1 cellular context compared by ENCODE assay signal in the genomic region with DNA sequence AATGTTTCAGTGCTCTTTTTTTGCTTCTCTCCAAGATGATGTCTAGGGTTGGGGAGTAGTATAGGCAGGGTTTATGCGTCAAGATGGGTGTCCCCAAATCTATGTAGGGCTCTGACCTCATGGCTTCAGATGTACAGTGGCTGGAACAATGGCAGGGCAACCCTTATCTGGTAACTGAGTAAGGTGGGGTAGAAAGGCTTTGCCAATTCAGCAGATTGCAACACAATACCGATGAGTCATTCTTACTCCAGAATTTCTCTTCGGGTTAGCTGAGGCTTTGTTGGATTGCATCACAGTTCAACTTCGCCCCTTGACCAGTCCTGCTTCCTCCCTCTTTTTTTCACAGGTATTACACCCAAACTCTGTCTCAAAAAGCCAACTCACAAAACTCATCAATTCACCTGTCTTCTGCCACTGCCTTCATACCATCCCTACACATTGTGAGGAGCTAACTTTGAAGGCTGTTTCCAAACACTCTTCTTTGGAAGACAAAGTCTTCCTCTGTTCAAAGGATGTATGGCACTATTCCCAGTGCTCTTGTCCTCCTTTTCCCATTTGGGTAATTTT.
TF ChIP-seq lines count a peak whose summit lies in the region.

No MANE protein-coding gene starts in this region.

TF ChIP-seq in K562, 482 proteins besides CTCF, POLR2A, EP300 and RAD21 (continued from another document and continues in another):
- TF ChIP-seq, protein P1, sequence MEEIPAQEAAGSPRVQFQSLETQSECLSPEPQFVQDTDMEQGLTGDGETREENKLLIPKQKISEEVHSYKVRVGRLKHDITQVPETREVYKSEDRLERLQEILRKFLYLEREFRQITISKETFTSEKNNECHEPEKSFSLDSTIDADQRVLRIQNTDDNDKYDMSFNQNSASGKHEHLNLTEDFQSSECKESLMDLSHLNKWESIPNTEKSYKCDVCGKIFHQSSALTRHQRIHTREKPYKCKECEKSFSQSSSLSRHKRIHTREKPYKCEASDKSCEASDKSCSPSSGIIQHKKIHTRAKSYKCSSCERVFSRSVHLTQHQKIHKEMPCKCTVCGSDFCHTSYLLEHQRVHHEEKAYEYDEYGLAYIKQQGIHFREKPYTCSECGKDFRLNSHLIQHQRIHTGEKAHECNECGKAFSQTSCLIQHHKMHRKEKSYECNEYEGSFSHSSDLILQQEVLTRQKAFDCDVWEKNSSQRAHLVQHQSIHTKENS (CRISPR knock-in tag; IDR thresholded peaks at IDR 0.05), result no peak
- TF ChIP-seq MEIS2 (IDR thresholded peaks at IDR 0.05; ENCODE audit: partially characterized antibody) (no peak), TEAD4 (IDR thresholded peaks at IDR 0.05; ENCODE audit: low read length) (peak; percentile 60; the same call in 1 of the 2 replicates), TEAD4 (CRISPR knock-in tag; IDR thresholded peaks at IDR 0.05; ENCODE audit: borderline replicate concordance) (no peak), NFE2L1 (tag; IDR thresholded peaks at IDR 0.05; ENCODE audit: borderline replicate concordance, low read depth) (peak; percentile 80), PTRF (tag; IDR thresholded peaks at IDR 0.05) (0 out of 2 replicates have a peak, but pooled peaks have one; percentile 59), ZNF57 (CRISPR knock-in tag; IDR thresholded peaks at IDR 0.05) (no peak), SNIP1 (IDR thresholded peaks at IDR 0.05; ENCODE audit: low read depth) (no peak), EHMT2 (IDR thresholded peaks at IDR 0.05) (peak; percentile 96), CTBP1 (IDR thresholded peaks at IDR 0.05; ENCODE audit: borderline replicate concordance) (peak; percentile 80), SIN3B (IDR thresholded peaks at IDR 0.05; ENCODE audit: low read depth) (no peak), NFIX (CRISPR knock-in tag; IDR thresholded peaks at IDR 0.05; ENCODE audit: low read depth) (no peak), MAFK (IDR thresholded peaks at IDR 0.05; ENCODE audit: low read length) (peak; percentile 78), BACH1 (tag; IDR thresholded peaks at IDR 0.05) (peak; percentile 81), ZNF766 (CRISPR knock-in tag; conservative IDR thresholded peaks at IDR 0.05) (peak; percentile 58), JUND (IDR thresholded peaks at IDR 0.05; ENCODE audit: borderline replicate concordance, low read depth, low read length) (peak; percentile 99), JUND (tag; IDR thresholded peaks at IDR 0.05; ENCODE audit: borderline replicate concordance, low read depth, low read length) (peak; percentile 100), HDAC1 (IDR thresholded peaks at IDR 0.05) (0 out of 4 replicates have a peak, but pooled peaks of 1 of the 2 experiments have one; percentile 15), MCM5 (IDR thresholded peaks at IDR 0.05; ENCODE audit: low read depth) (no peak), GATA2 (CRISPR knock-in tag; IDR thresholded peaks at IDR 0.05) (no peak), HDAC2 (IDR thresholded peaks at IDR 0.05) (peak; percentile 54; the same call in 1 of the 2 replicates)
- TF ChIP-seq, protein P2, sequence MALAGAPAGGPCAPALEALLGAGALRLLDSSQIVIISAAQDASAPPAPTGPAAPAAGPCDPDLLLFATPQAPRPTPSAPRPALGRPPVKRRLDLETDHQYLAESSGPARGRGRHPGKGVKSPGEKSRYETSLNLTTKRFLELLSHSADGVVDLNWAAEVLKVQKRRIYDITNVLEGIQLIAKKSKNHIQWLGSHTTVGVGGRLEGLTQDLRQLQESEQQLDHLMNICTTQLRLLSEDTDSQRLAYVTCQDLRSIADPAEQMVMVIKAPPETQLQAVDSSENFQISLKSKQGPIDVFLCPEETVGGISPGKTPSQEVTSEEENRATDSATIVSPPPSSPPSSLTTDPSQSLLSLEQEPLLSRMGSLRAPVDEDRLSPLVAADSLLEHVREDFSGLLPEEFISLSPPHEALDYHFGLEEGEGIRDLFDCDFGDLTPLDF (CRISPR knock-in tag; IDR thresholded peaks at IDR 0.05), result no peak
- TF ChIP-seq, protein P3, sequence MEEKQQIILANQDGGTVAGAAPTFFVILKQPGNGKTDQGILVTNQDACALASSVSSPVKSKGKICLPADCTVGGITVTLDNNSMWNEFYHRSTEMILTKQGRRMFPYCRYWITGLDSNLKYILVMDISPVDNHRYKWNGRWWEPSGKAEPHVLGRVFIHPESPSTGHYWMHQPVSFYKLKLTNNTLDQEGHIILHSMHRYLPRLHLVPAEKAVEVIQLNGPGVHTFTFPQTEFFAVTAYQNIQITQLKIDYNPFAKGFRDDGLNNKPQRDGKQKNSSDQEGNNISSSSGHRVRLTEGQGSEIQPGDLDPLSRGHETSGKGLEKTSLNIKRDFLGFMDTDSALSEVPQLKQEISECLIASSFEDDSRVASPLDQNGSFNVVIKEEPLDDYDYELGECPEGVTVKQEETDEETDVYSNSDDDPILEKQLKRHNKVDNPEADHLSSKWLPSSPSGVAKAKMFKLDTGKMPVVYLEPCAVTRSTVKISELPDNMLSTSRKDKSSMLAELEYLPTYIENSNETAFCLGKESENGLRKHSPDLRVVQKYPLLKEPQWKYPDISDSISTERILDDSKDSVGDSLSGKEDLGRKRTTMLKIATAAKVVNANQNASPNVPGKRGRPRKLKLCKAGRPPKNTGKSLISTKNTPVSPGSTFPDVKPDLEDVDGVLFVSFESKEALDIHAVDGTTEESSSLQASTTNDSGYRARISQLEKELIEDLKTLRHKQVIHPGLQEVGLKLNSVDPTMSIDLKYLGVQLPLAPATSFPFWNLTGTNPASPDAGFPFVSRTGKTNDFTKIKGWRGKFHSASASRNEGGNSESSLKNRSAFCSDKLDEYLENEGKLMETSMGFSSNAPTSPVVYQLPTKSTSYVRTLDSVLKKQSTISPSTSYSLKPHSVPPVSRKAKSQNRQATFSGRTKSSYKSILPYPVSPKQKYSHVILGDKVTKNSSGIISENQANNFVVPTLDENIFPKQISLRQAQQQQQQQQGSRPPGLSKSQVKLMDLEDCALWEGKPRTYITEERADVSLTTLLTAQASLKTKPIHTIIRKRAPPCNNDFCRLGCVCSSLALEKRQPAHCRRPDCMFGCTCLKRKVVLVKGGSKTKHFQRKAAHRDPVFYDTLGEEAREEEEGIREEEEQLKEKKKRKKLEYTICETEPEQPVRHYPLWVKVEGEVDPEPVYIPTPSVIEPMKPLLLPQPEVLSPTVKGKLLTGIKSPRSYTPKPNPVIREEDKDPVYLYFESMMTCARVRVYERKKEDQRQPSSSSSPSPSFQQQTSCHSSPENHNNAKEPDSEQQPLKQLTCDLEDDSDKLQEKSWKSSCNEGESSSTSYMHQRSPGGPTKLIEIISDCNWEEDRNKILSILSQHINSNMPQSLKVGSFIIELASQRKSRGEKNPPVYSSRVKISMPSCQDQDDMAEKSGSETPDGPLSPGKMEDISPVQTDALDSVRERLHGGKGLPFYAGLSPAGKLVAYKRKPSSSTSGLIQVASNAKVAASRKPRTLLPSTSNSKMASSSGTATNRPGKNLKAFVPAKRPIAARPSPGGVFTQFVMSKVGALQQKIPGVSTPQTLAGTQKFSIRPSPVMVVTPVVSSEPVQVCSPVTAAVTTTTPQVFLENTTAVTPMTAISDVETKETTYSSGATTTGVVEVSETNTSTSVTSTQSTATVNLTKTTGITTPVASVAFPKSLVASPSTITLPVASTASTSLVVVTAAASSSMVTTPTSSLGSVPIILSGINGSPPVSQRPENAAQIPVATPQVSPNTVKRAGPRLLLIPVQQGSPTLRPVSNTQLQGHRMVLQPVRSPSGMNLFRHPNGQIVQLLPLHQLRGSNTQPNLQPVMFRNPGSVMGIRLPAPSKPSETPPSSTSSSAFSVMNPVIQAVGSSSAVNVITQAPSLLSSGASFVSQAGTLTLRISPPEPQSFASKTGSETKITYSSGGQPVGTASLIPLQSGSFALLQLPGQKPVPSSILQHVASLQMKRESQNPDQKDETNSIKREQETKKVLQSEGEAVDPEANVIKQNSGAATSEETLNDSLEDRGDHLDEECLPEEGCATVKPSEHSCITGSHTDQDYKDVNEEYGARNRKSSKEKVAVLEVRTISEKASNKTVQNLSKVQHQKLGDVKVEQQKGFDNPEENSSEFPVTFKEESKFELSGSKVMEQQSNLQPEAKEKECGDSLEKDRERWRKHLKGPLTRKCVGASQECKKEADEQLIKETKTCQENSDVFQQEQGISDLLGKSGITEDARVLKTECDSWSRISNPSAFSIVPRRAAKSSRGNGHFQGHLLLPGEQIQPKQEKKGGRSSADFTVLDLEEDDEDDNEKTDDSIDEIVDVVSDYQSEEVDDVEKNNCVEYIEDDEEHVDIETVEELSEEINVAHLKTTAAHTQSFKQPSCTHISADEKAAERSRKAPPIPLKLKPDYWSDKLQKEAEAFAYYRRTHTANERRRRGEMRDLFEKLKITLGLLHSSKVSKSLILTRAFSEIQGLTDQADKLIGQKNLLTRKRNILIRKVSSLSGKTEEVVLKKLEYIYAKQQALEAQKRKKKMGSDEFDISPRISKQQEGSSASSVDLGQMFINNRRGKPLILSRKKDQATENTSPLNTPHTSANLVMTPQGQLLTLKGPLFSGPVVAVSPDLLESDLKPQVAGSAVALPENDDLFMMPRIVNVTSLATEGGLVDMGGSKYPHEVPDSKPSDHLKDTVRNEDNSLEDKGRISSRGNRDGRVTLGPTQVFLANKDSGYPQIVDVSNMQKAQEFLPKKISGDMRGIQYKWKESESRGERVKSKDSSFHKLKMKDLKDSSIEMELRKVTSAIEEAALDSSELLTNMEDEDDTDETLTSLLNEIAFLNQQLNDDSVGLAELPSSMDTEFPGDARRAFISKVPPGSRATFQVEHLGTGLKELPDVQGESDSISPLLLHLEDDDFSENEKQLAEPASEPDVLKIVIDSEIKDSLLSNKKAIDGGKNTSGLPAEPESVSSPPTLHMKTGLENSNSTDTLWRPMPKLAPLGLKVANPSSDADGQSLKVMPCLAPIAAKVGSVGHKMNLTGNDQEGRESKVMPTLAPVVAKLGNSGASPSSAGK (IDR thresholded peaks at IDR 0.05), result peak; percentile 76
- TF ChIP-seq, protein P4, sequence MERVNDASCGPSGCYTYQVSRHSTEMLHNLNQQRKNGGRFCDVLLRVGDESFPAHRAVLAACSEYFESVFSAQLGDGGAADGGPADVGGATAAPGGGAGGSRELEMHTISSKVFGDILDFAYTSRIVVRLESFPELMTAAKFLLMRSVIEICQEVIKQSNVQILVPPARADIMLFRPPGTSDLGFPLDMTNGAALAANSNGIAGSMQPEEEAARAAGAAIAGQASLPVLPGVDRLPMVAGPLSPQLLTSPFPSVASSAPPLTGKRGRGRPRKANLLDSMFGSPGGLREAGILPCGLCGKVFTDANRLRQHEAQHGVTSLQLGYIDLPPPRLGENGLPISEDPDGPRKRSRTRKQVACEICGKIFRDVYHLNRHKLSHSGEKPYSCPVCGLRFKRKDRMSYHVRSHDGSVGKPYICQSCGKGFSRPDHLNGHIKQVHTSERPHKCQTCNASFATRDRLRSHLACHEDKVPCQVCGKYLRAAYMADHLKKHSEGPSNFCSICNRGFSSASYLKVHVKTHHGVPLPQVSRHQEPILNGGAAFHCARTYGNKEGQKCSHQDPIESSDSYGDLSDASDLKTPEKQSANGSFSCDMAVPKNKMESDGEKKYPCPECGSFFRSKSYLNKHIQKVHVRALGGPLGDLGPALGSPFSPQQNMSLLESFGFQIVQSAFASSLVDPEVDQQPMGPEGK (CRISPR knock-in tag; IDR thresholded peaks at IDR 0.05; ENCODE audit: borderline replicate concordance), result no peak
- TF ChIP-seq, protein P5, sequence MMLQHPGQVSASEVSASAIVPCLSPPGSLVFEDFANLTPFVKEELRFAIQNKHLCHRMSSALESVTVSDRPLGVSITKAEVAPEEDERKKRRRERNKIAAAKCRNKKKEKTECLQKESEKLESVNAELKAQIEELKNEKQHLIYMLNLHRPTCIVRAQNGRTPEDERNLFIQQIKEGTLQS (IDR thresholded peaks at IDR 0.05), result peak; percentile 100
- TF ChIP-seq, protein P5 (CRISPR knock-in tag; conservative IDR thresholded peaks at IDR 0.05), result peak; percentile 87
- TF ChIP-seq, protein P6, sequence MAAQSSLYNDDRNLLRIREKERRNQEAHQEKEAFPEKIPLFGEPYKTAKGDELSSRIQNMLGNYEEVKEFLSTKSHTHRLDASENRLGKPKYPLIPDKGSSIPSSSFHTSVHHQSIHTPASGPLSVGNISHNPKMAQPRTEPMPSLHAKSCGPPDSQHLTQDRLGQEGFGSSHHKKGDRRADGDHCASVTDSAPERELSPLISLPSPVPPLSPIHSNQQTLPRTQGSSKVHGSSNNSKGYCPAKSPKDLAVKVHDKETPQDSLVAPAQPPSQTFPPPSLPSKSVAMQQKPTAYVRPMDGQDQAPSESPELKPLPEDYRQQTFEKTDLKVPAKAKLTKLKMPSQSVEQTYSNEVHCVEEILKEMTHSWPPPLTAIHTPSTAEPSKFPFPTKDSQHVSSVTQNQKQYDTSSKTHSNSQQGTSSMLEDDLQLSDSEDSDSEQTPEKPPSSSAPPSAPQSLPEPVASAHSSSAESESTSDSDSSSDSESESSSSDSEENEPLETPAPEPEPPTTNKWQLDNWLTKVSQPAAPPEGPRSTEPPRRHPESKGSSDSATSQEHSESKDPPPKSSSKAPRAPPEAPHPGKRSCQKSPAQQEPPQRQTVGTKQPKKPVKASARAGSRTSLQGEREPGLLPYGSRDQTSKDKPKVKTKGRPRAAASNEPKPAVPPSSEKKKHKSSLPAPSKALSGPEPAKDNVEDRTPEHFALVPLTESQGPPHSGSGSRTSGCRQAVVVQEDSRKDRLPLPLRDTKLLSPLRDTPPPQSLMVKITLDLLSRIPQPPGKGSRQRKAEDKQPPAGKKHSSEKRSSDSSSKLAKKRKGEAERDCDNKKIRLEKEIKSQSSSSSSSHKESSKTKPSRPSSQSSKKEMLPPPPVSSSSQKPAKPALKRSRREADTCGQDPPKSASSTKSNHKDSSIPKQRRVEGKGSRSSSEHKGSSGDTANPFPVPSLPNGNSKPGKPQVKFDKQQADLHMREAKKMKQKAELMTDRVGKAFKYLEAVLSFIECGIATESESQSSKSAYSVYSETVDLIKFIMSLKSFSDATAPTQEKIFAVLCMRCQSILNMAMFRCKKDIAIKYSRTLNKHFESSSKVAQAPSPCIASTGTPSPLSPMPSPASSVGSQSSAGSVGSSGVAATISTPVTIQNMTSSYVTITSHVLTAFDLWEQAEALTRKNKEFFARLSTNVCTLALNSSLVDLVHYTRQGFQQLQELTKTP (IDR thresholded peaks at IDR 0.05; ENCODE audit: low read depth in 1 of 2, partially characterized antibody in 2 of 2), result peak; percentile 44 to 62
